In the genomic region with DNA sequence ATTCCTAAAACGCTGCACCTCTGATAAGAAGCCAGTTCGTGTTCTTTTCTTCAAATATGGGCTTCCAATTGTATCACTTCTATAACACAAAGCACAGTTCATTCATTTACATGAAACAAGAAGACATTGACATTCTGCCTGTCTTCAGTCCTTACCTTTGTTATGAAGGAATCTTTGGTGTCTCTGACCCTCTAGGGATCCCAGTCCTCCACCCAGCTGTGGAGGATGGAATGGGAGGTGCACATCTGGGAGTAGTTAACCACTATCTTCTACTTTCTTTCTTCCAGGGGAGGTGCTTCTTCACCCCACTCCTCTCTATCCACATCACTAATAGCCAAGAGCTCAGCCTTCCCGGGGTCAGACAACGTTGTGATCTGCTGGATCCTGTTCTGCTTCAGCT, we compare ENCODE assay signal across 25 cellular contexts.
"Had no signal": no experiment of that assay in that cellular context is flagged by ENCODE, and none has a peak within 500 bp of the region (broad histone marks: within the 10 kb centered on the region; RNA-seq: fewer than 3 reads in every experiment).

No MANE protein-coding gene starts in this region.

- H3K27ac ChIP-seq: HL-60, SJSA1, SK-N-MC had no signal

- H3K4me3 ChIP-seq: MG63, SJSA1, SK-N-MC had no signal

- H3K9me3 ChIP-seq: MG63, SJSA1 had no signal

- H3K27me3 ChIP-seq: MG63, SJSA1 had no signal

- FAIRE-seq: HepG2, HTR-8/SVneo, RCC 7860 had no signal

- DNase-seq: IMR-90, Karpas-422, KG1, MG63, NCI-H1092, NCI-H1105 treated with DMSO at 0.1 percent for 48 hours, NCI-H1417 treated with DMSO at 0.1 percent for 48 hours, NCI-H146, NCI-H1694 treated with DMSO at 0.1 percent for 48 hours, NCI-H1930, NCI-H2081, NCI-H2107, NCI-H2227 treated with DMSO at 0.1 percent for 48 hours, NCI-H524, NCI-H526 treated with DMSO at 0.1 percent for 48 hours, NCI-H748 treated with DMSO at 0.1 percent for 48 hours, Right ventricle myocardium superior, RPMI8226, SIG-M5 had no signal

- H3K36me3 ChIP-seq: MG63, SJSA1 had no signal
